In genomic region chr2:110101280-110101844, GRCh38 we compare ENCODE assay signal across 8 cellular contexts. TPM values are rescaled to one million over a fixed set of nuclear protein-coding genes. Genes with fewer than 3 reads are reported as not detected.
A peak's percentile ranks its signal among the peaks of the same experiment; 100 is the strongest.
DNase-seq lines count a peak whose midpoint lies in the region; ATAC-seq and TF ChIP-seq lines count a peak whose summit lies in the region.

No MANE protein-coding gene starts in this region.

- H4K20me1 ChIP-seq in MM.1S (ENCODE audit: insufficient read depth, low read length): no peaks in the 10 kb centered on the region

- H3F3A ChIP-seq in MM.1S (ENCODE audit: insufficient read depth, low read length): no peaks in the 10 kb centered on the region

- H3K9me3 ChIP-seq in psoas muscle: no peaks in the 10 kb centered on the region
- H3K9me3 ChIP-seq in MM.1S (replicated peaks; ENCODE audit: insufficient read depth, low read length): no peaks in the 10 kb centered on the region

- no peak overlapping the region for H3K4me3 ChIP-seq in psoas muscle
- no peak overlapping the region for H3K4me3 ChIP-seq in MM.1S (ENCODE audit: low read length)

- H3K4me2 ChIP-seq in MM.1S (ENCODE audit: low read depth, low read length): no peak overlapping the region

- no peak overlapping the region for H3K4me3 Mint-ChIP-seq in activated T-helper 2 cell treated with anti-CD3 and anti-CD28 coated beads, Interferon-gamma antibody, Interleukin-2, Interleukin-4, amounts not matched to agents 10 μg/mL and 5 μg/mL and 100 μg/mL, durations not matched to agents 14 hours and 24 hours and 36 hours (ENCODE audit: low read depth)

- H3K27ac ChIP-seq in psoas muscle (peak overlapping the region; percentile 65), MM.1S (ENCODE audit: low read length) (no peak overlapping the region)

- DNase-seq in GM03348 (ENCODE audit: low spot score) (peak; percentile 85), NCI-H2029 treated with DMSO at 0.1 percent for 48 hours (lab: John Stamatoyannopoulos, UW) (peak; percentile 92), head of caudate nucleus (peak in 41 of 42 donors; percentile 12 to 85 (median 56)), psoas muscle (peak; percentile 96), MM.1S (no peak), KG1 (lab: John Stamatoyannopoulos, UW) (no peak)
- DNase-seq in activated T-helper 2 cell treated with anti-CD3 and anti-CD28 coated beads, Interferon-gamma antibody, Interleukin-2, Interleukin-4, amounts not matched to agents 10 μg/mL and 5 μg/mL and 100 μg/mL, durations not matched to agents 14 hours and 24 hours and 36 hours (ENCODE audit: low spot score): no peak

- ATAC-seq in psoas muscle (peak; percentile 77 to 90 (median 88)), GM19463 (IDR thresholded peaks at IDR 0.05; ENCODE audit: unreplicated experiment) (no peak)

- no peaks in the 10 kb centered on the region for H3K79me2 ChIP-seq in MM.1S (ENCODE audit: low read length)

- H2AFZ ChIP-seq in MM.1S (ENCODE audit: low read length): no peak overlapping the region

- no peaks in the 10 kb centered on the region for H3K27me3 ChIP-seq in psoas muscle (ENCODE audit: insufficient read depth in 3 of 3, low read length in 2 of 3)
- no peaks in the 10 kb centered on the region for H3K27me3 ChIP-seq in MM.1S (replicated peaks; ENCODE audit: insufficient read depth, low read length)

- H3K9ac ChIP-seq in MM.1S (ENCODE audit: low read length): no peak overlapping the region

- peak overlapping the region; percentile 44 for H3K27ac Mint-ChIP-seq in activated T-helper 2 cell treated with anti-CD3 and anti-CD28 coated beads, Interferon-gamma antibody, Interleukin-2, Interleukin-4, amounts not matched to agents 10 μg/mL and 5 μg/mL and 100 μg/mL, durations not matched to agents 14 hours and 24 hours and 36 hours

- 6% methylated on average over 11 of the region's 11 CpGs for WGBS in psoas muscle, 3 donors

- H3K9me2 ChIP-seq in MM.1S (replicated peaks; ENCODE audit: insufficient read depth, low read length): no peaks in the 10 kb centered on the region

- peaks cover 19% of the 10 kb centered on the region for H3K4me1 Mint-ChIP-seq in activated T-helper 2 cell treated with anti-CD3 and anti-CD28 coated beads, Interferon-gamma antibody, Interleukin-2, Interleukin-4, amounts not matched to agents 10 μg/mL and 5 μg/mL and 100 μg/mL, durations not matched to agents 14 hours and 24 hours and 36 hours (ENCODE audit: low read depth)

- no peak for TF ChIP-seq CTCF in psoas muscle (IDR thresholded peaks at IDR 0.05)
- TF ChIP-seq CTCF in MM.1S (IDR thresholded peaks at IDR 0.05; ENCODE audit: low read length): no peak

- peaks cover 7% of the 10 kb centered on the region for H3K27me3 Mint-ChIP-seq in activated T-helper 2 cell treated with anti-CD3 and anti-CD28 coated beads, Interferon-gamma antibody, Interleukin-2, Interleukin-4, amounts not matched to agents 10 μg/mL and 5 μg/mL and 100 μg/mL, durations not matched to agents 14 hours and 24 hours and 36 hours (ENCODE audit: low read depth)

- H3K36me3 ChIP-seq in psoas muscle (ENCODE audit: insufficient read depth in 1 of 2, low read depth in 1 of 2) (no peaks in the 10 kb centered on the region), MM.1S (replicated peaks; ENCODE audit: insufficient read depth, low read length) (no peaks in the 10 kb centered on the region)

- H3K36me3 Mint-ChIP-seq in activated T-helper 2 cell treated with anti-CD3 and anti-CD28 coated beads, Interferon-gamma antibody, Interleukin-2, Interleukin-4, amounts not matched to agents 10 μg/mL and 5 μg/mL and 100 μg/mL, durations not matched to agents 14 hours and 24 hours and 36 hours (ENCODE audit: low read depth): no peaks in the 10 kb centered on the region

- intact Hi-C loops in activated T-helper 2 cell treated with anti-CD3 and anti-CD28 coated beads, Interferon-gamma antibody, Interleukin-2, Interleukin-4, amounts not matched to agents 10 μg/mL and 5 μg/mL and 100 μg/mL, durations not matched to agents 14 hours and 24 hours and 36 hours (cut with micrococcal nuclease): no loop called here
- intact Hi-C loops in head of caudate nucleus (cut with DNase I) (no loop called here), psoas muscle (cut with DNase I) (no loop called here)

- peaks cover 7% of the 10 kb centered on the region for H3K4me1 ChIP-seq in psoas muscle
- no peaks in the 10 kb centered on the region for H3K4me1 ChIP-seq in MM.1S (ENCODE audit: low read length)

- H3K9me3 Mint-ChIP-seq in activated T-helper 2 cell treated with anti-CD3 and anti-CD28 coated beads, Interferon-gamma antibody, Interleukin-2, Interleukin-4, amounts not matched to agents 10 μg/mL and 5 μg/mL and 100 μg/mL, durations not matched to agents 14 hours and 24 hours and 36 hours: no peaks in the 10 kb centered on the region

RNA-seq across cellular contexts. Expression of gene MALL, which starts 14.3 kb away (rescaled TPM):
- 2.0 and 2.3 TPM in 2 replicates for total RNA-seq in activated T-helper 2 cell treated with anti-CD3 and anti-CD28 coated beads, Interferon-gamma antibody, Interleukin-2, Interleukin-4, amounts not matched to agents 10 μg/mL and 5 μg/mL and 100 μg/mL, durations not matched to agents 14 hours and 24 hours and 36 hours
- 10 to 100 TPM in 1 of 4 donors, 1 to 10 TPM in 3; 4.7 to 10.0 (median 8.7) TPM for total RNA-seq in psoas muscle
- 1 to 10 TPM; 2.6 to 4.8 (median 4.2) TPM for polyA plus RNA-seq in psoas muscle

Comparison
In these comparisons a context has a peak if more than half of its experiments do, and no peak if none do; other contexts are left out.
1. DNase-seq: peak in GM03348 (single experiment), NCI-H2029 treated with DMSO at 0.1 percent for 48 hours (single experiment), head of caudate nucleus (41 of 42) and psoas muscle (2 of 2); none in activated T-helper 2 cell treated with anti-CD3 and anti-CD28 coated beads, Interferon-gamma antibody, Interleukin-2, Interleukin-4, amounts not matched to agents 10 μg/mL and 5 μg/mL and 100 μg/mL, durations not matched to agents 14 hours and 24 hours and 36 hours (single experiment), MM.1S (single experiment) and KG1 (single experiment).